In genomic region chr22:24156146-24156914, GRCh38 we compare ENCODE assay signal across 8 cellular contexts. TPM values are rescaled to one million over a fixed set of nuclear protein-coding genes. Genes with fewer than 3 reads are reported as not detected.
DNase-seq lines count a peak whose midpoint lies in the region; ATAC-seq and TF ChIP-seq lines count a peak whose summit lies in the region.

No MANE protein-coding gene starts in this region.

- DNase-seq in GM13976 (ENCODE audit: low spot score) (peak; percentile 85), Panc1 (ENCODE audit: low read depth, low spot score) (no peak), Right ventricle myocardium superior (peak; percentile 57), renal cortical epithelial cell (ENCODE audit: low read depth) (peak; percentile 5), pons (ENCODE audit: low spot score) (no peak)
- DNase-seq in activated naive CD4-positive, alpha-beta T cell treated with Interleukin-2 at 50 U/mL for 16 hours, result peak; percentile 73

- peaks cover 26% of the 10 kb centered on the region for H3K4me1 ChIP-seq in Panc1 (ENCODE audit: control insufficient read depth, insufficient read depth, low read length)

- H3K4me3 ChIP-seq in Panc1 (ENCODE audit: low read depth in 2 of 2, low read length in 2 of 2), result peak overlapping the region; percentile 59 to 71

- POLR2A ChIA-PET in Panc1 (lab: Charles Lee), result interaction anchor here (0.6 kb wide), 2 partner anchors 20 to 24 kb away, joined by 5 to 10 read pairs; no protein-coding TSS in a partner anchor

- ATAC-seq in HG02678 (IDR thresholded peaks at IDR 0.05; ENCODE audit: unreplicated experiment) (peak; percentile 38), Panc1 (peak; percentile 52), Right ventricle myocardium superior (ENCODE audit: poor library complexity) (peak; percentile 42), HG02870 (IDR thresholded peaks at IDR 0.05; ENCODE audit: unreplicated experiment) (no peak)

- no peaks in the 10 kb centered on the region for H3K27me3 ChIP-seq in Panc1 (ENCODE audit: control insufficient read depth, insufficient read depth, low read length)

- BruUV-seq in Panc1 (replicated peaks; lab: Mats Ljungman, UMichigan), result no TSS peak

- TF ChIP-seq CTCF in GM13976 (IDR thresholded peaks at IDR 0.05; ENCODE audit: borderline replicate concordance, control extremely low read depth, extremely low read depth, insufficient read depth, missing control alignments) (no peak), Panc1 (IDR thresholded peaks at IDR 0.05) (no peak)

- H3K36me3 ChIP-seq in Panc1 (ENCODE audit: control insufficient read depth, insufficient read depth, low read length), result no peaks in the 10 kb centered on the region

- H3K27ac ChIP-seq in Panc1 (ENCODE audit: low read length), result peak overlapping the region; percentile 77

- in situ Hi-C loops in GM13976 (cut with MboI; ENCODE audit: low sequenced_read_pairs, unreplicated experiment), result no loop called here
- in situ Hi-C loops in Panc1 (cut with HindIII; ENCODE audit: low pct_unique_long_range_greater_than_20kb, low sequenced_read_pairs), result no loop called here

- intact Hi-C loops in Panc1 (cut with micrococcal nuclease; ENCODE audit: unreplicated experiment) (no loop called here), Right ventricle myocardium superior (cut with DNase I) (no loop called here)

- CTCF ChIA-PET in Panc1 (lab: Charles Lee), result interaction anchor here (1.2 to 1.4 kb wide), 2 partner anchors 11 to 19 kb away, joined by 5 to 7 read pairs; no protein-coding TSS in a partner anchor

- H3K9me3 ChIP-seq in Panc1 (ENCODE audit: control insufficient read depth, insufficient read depth, low read depth, low read length), result no peaks in the 10 kb centered on the region

RNA-seq across cellular contexts. Expression of gene SUSD2, which starts 25.0 kb away (rescaled TPM):
- total RNA-seq in Panc1 (2021; ENCODE audit: unreplicated experiment) (10.6 TPM), Right ventricle myocardium superior (2.6 TPM), renal cortical epithelial cell (0.10 TPM in 1 of 2 replicates, not detected in the other)
- 41.0 TPM for polyA plus RNA-seq in Panc1 (2012; ENCODE audit: insufficient read length)

Comparison
In these comparisons a context has a peak if more than half of its experiments do, and no peak if none do; other contexts are left out.
1. DNase-seq: peak in GM13976 (single experiment), activated naive CD4-positive, alpha-beta T cell treated with Interleukin-2 at 50 U/mL for 16 hours (single experiment), Right ventricle myocardium superior (single experiment) and renal cortical epithelial cell (single experiment); none in Panc1 (single experiment) and pons (single experiment).